Comparison of ENCODE assay signal across 1 cellular context in the genomic region with DNA sequence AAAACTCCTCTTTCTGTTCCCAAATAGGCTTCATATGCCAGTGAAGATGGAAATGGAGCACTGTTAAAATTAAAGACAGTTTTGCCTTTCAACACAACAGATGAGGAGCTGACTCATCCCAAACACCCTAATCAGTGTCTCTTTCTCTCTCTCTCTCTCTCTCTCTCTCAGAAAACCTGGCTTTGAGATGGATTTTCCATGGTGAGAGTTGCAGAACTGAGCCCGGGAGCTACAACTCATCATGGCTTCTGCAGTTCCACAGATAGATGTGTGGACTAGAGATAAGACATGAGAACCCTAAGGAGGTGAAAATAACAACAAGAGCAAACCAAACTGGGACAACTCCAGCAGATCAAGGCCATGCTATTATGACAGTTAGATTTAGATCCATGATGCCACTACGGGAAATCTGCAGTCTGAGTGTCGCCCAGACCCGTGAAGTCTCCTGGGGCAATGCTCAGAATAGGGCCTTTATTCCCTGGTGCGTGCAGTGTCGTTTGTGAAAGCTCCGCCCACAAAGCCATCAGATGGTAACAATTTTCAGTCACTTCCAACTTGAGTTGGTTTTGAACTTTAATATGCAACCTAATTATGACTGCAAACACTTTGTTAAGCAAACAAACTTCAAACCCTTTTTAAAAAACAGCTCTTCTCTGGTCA.
TF ChIP-seq lines count a peak whose summit lies in the region.

No MANE protein-coding gene starts in this region.

TF ChIP-seq in K562, 482 proteins besides CTCF, POLR2A, EP300 and RAD21 (continued from another document and continues in another):
- TF ChIP-seq BRF2 (IDR thresholded peaks at IDR 0.05; ENCODE audit: borderline replicate concordance, insufficient read depth, insufficient read length): no peak
- peak; percentile 78; the same call in 1 of the 2 replicates for TF ChIP-seq SMARCE1 (IDR thresholded peaks at IDR 0.05)
- TF ChIP-seq MECOM (CRISPR knock-in tag; IDR thresholded peaks at IDR 0.05): peak; percentile 90
- TF ChIP-seq ZNF143 (CRISPR knock-in tag; IDR thresholded peaks at IDR 0.05): no peak
- no peak for TF ChIP-seq FOXM1 (IDR thresholded peaks at IDR 0.05; ENCODE audit: low read depth)
- no peak for TF ChIP-seq FOXM1 (CRISPR knock-in tag; IDR thresholded peaks at IDR 0.05; ENCODE audit: low read depth)
- no peak for TF ChIP-seq ELF1 (tag; IDR thresholded peaks at IDR 0.05)
- TF ChIP-seq ZC3H11A (IDR thresholded peaks at IDR 0.05; ENCODE audit: low read depth, low read length): no peak
- TF ChIP-seq ATF1 (CRISPR knock-in tag; IDR thresholded peaks at IDR 0.05): no peak
- 0 out of 2 replicates have a peak, but pooled peaks have one; percentile 35 for TF ChIP-seq ATF1 (tag; IDR thresholded peaks at IDR 0.05)
- TF ChIP-seq ZZZ3 (IDR thresholded peaks at IDR 0.05): no peak
- no peak for TF ChIP-seq CBX2 (IDR thresholded peaks at IDR 0.05; ENCODE audit: insufficient read depth, low read length, poor library complexity, severe bottlenecking)
- no peak for TF ChIP-seq ZNF561 (CRISPR knock-in tag; conservative IDR thresholded peaks at IDR 0.05)
- TF ChIP-seq HCFC1 (IDR thresholded peaks at IDR 0.05; ENCODE audit: low read depth, low read length): no peak
- TF ChIP-seq JUNB (CRISPR knock-in tag; conservative IDR thresholded peaks at IDR 0.05): 0 out of 2 replicates have a peak, but pooled peaks have one; percentile 42
- peak; percentile 96 for TF ChIP-seq ZNF212 (CRISPR knock-in tag; IDR thresholded peaks at IDR 0.05)
- TF ChIP-seq HMG20B (CRISPR knock-in tag; IDR thresholded peaks at IDR 0.05): no peak
- TF ChIP-seq SMARCB1 (IDR thresholded peaks at IDR 0.05; ENCODE audit: insufficient read length, low read depth): no peak
- no peak for TF ChIP-seq ZBTB7A (IDR thresholded peaks at IDR 0.05; ENCODE audit: borderline replicate concordance, control insufficient read depth, low read depth, low read length)
- peak; percentile 48; the same call in 1 of the 2 replicates for TF ChIP-seq ATF7 (IDR thresholded peaks at IDR 0.05)
- peak; percentile 62; the same call in 1 of the 2 replicates for TF ChIP-seq C11orf30 (IDR thresholded peaks at IDR 0.05; ENCODE audit: low read depth)
- TF ChIP-seq, protein P1, sequence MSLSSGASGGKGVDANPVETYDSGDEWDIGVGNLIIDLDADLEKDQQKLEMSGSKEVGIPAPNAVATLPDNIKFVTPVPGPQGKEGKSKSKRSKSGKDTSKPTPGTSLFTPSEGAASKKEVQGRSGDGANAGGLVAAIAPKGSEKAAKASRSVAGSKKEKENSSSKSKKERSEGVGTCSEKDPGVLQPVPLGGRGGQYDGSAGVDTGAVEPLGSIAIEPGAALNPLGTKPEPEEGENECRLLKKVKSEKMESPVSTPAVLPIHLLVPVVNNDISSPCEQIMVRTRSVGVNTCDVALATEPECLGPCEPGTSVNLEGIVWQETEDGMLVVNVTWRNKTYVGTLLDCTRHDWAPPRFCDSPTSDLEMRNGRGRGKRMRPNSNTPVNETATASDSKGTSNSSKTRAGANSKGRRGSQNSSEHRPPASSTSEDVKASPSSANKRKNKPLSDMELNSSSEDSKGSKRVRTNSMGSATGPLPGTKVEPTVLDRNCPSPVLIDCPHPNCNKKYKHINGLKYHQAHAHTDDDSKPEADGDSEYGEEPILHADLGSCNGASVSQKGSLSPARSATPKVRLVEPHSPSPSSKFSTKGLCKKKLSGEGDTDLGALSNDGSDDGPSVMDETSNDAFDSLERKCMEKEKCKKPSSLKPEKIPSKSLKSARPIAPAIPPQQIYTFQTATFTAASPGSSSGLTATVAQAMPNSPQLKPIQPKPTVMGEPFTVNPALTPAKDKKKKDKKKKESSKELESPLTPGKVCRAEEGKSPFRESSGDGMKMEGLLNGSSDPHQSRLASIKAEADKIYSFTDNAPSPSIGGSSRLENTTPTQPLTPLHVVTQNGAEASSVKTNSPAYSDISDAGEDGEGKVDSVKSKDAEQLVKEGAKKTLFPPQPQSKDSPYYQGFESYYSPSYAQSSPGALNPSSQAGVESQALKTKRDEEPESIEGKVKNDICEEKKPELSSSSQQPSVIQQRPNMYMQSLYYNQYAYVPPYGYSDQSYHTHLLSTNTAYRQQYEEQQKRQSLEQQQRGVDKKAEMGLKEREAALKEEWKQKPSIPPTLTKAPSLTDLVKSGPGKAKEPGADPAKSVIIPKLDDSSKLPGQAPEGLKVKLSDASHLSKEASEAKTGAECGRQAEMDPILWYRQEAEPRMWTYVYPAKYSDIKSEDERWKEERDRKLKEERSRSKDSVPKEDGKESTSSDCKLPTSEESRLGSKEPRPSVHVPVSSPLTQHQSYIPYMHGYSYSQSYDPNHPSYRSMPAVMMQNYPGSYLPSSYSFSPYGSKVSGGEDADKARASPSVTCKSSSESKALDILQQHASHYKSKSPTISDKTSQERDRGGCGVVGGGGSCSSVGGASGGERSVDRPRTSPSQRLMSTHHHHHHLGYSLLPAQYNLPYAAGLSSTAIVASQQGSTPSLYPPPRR (CRISPR knock-in tag; IDR thresholded peaks at IDR 0.05; ENCODE audit: borderline replicate concordance): no peak
- no peak for TF ChIP-seq ZNF146 (CRISPR knock-in tag; IDR thresholded peaks at IDR 0.05; ENCODE audit: unreplicated experiment)
- no peak for TF ChIP-seq NR1H2 (CRISPR knock-in tag; IDR thresholded peaks at IDR 0.05)
- peak in 1 of 2 experiments; percentile 89; a peak in 2 of 4 replicates for TF ChIP-seq RCOR1 (IDR thresholded peaks at IDR 0.05; ENCODE audit: borderline replicate concordance in 1 of 2, low read depth in 2 of 2, low read length in 2 of 2)
- TF ChIP-seq MAFF (IDR thresholded peaks at IDR 0.05; ENCODE audit: low read length): peak; percentile 47; the same call in 1 of the 2 replicates
- 0 out of 2 replicates have a peak, but pooled peaks have one; percentile 25 for TF ChIP-seq SMAD3 (CRISPR knock-in tag; conservative IDR thresholded peaks at IDR 0.05)
- no peak for TF ChIP-seq HIVEP1 (CRISPR knock-in tag; IDR thresholded peaks at IDR 0.05)
- TF ChIP-seq ZNF3 (CRISPR knock-in tag; IDR thresholded peaks at IDR 0.05): no peak
- no peak for TF ChIP-seq PCBP1 (IDR thresholded peaks at IDR 0.05; ENCODE audit: low read depth, low read length, poor library complexity, severe bottlenecking)
- TF ChIP-seq JUN (IDR thresholded peaks at IDR 0.05; ENCODE audit: borderline replicate concordance, low read depth, low read length): peak; percentile 69
- no peak for TF ChIP-seq JUN (CRISPR knock-in tag; IDR thresholded peaks at IDR 0.05; ENCODE audit: borderline replicate concordance)
- TF ChIP-seq SMAD4 (CRISPR knock-in tag; conservative IDR thresholded peaks at IDR 0.05): peak; percentile 55; the same call in 1 of the 2 replicates
- TF ChIP-seq ZBTB12 (CRISPR knock-in tag; IDR thresholded peaks at IDR 0.05): no peak
- no peak for TF ChIP-seq POLR2B (IDR thresholded peaks at IDR 0.05; ENCODE audit: low read depth, partially characterized antibody)
- peak; percentile 80 for TF ChIP-seq MAFG (tag; conservative IDR thresholded peaks at IDR 0.05)
- peak in 1 of 2 experiments; percentile 45; a peak in 1 of 4 replicates for TF ChIP-seq TRIM24 (IDR thresholded peaks at IDR 0.05)
- no peak for TF ChIP-seq ZNF644 (tag; IDR thresholded peaks at IDR 0.05; ENCODE audit: low read depth)
- TF ChIP-seq XRCC4 (IDR thresholded peaks at IDR 0.05; ENCODE audit: extremely low read depth, insufficient read depth, insufficient read length): no peak
- no peak for TF ChIP-seq FOXJ3 (CRISPR knock-in tag; IDR thresholded peaks at IDR 0.05)
- TF ChIP-seq FOS (IDR thresholded peaks at IDR 0.05; ENCODE audit: extremely low read depth, insufficient read length): no peak
- TF ChIP-seq RBM17 (IDR thresholded peaks at IDR 0.05; ENCODE audit: borderline replicate concordance, low read depth, low read length): no peak
- peak; percentile 79 for TF ChIP-seq DPF2 (IDR thresholded peaks at IDR 0.05)
- TF ChIP-seq ZSCAN32 (CRISPR knock-in tag; IDR thresholded peaks at IDR 0.05): no peak
- TF ChIP-seq ARNT (IDR thresholded peaks at IDR 0.05): no peak; a peak in 1 of 4 replicates
- no peak for TF ChIP-seq ZNF79 (CRISPR knock-in tag; IDR thresholded peaks at IDR 0.05; ENCODE audit: low read depth)
- TF ChIP-seq MGA (IDR thresholded peaks at IDR 0.05): no peak
- TF ChIP-seq ZNF316 (IDR thresholded peaks at IDR 0.05): peak; percentile 44; the same call in 1 of the 2 replicates
